ENCODE assay signal across 37 cellular contexts in the genomic region with DNA sequence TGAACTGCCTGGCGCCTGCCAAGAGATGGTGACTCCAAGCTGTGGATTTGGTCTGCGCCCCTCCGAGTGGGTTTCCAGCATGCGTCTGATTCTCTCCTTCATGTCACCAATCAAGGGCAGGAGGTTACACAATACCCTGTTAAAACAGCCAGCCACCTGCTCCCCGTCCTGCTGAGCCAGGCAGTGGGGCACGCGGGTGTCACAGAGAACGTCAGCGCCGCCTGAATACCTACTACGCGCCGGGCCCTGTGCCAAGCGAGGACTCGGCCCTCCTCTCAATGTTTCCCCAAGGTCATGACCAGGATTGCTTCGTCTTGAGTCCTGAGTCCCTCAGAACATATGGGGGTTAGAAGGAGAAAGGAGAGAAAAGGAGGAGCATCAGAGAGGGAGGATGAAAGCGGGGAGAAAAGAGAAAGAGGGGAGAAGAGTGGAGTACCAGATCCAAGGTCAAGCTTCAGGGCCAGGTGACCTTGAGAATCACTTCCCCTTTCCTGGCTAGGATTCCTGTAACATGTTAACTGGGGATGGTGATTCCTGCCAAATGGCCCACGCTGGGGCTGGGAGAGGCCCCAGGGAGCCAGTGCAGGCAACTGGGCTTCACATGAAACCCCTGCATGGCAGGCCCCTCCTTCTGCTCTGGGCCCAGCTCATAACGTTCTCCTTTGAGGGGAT.
"Had no signal": no experiment of that assay in that cellular context is flagged by ENCODE, and none has a peak within 500 bp of the region (broad histone marks: within the 10 kb centered on the region; RNA-seq: fewer than 3 reads in every experiment).

No MANE protein-coding gene starts in this region.

- DNase-seq: activated CD4-positive, alpha-beta memory T cell treated with anti-CD3 and anti-CD28 coated beads for 36 hours; activated CD4-positive, alpha-beta T cell treated with anti-CD3 and anti-CD28 coated beads, Interleukin-2, amount 10 ng/mL, durations not matched to agents 24 days and 14 days; activated CD8-positive, alpha-beta memory T cell treated with anti-CD3 and anti-CD28 coated beads, Interleukin-2, amount 50 U/mL, for 4 hours; activated effector memory CD4-positive, alpha-beta T cell treated with anti-CD3 and anti-CD28 coated beads, Interleukin-2, amount 50 U/mL, for 16 hours; activated naive CD4-positive, alpha-beta T cell treated with anti-CD3 and anti-CD28 coated beads, Interleukin-2, amount 10 ng/mL, durations not matched to agents 7 days and 5 days; activated naive CD8-positive, alpha-beta T cell treated with anti-CD3 and anti-CD28 coated beads, Interleukin-2, amount 10 ng/mL, durations not matched to agents 7 days and 5 days; activated T-cell treated with anti-CD3 and anti-CD28 coated beads, Interleukin-2, amount 50 U/mL, for 1 hour; cortex of kidney; endodermal cell; foreskin fibroblast; heart left ventricle; hypothalamus; immature natural killer cell; kidney; left colon; naive thymus-derived CD8-positive, alpha-beta T cell; occipital lobe; right cardiac atrium; stimulated activated CD4-positive, alpha-beta T cell treated with anti-CD3 and anti-CD28 coated beads, Interleukin-15, amount 100 ng/mL, for 24 hours; stimulated activated CD4-positive, alpha-beta T cell treated with anti-CD3 and anti-CD28 coated beads, Interleukin-2, amount 100 ng/mL, for 24 hours; stimulated activated naive CD4-positive, alpha-beta T cell; T-helper 9 cell; WERI-Rb-1 had no signal

- ATAC-seq: activated CD4-positive, CD25-positive, alpha-beta regulatory T cell treated with anti-CD3 and anti-CD28 coated beads, Interleukin-2, amount 50 U/mL, for 24 hours; esophagus mucosa; heart left ventricle; left colon; naive thymus-derived CD8-positive, alpha-beta T cell; psoas muscle; right cardiac atrium had no signal

- H3K4me1 ChIP-seq: ascending aorta, heart left ventricle, parathyroid adenoma, psoas muscle, vagina had no signal

- H3K9me3 ChIP-seq: ascending aorta, heart left ventricle, psoas muscle, thoracic aorta, vagina had no signal

- H3K27ac ChIP-seq: ascending aorta, cardiac muscle cell, heart left ventricle, parathyroid adenoma, psoas muscle, thoracic aorta, vagina, WERI-Rb-1 had no signal

- H3K27me3 Mint-ChIP-seq: activated CD4-positive, alpha-beta memory T cell treated with anti-CD3 and anti-CD28 coated beads for 36 hours; activated CD4-positive, alpha-beta T cell treated with anti-CD3 and anti-CD28 coated beads, Interleukin-2, amount 10 ng/mL, durations not matched to agents 24 days and 14 days; activated naive CD4-positive, alpha-beta T cell treated with anti-CD3 and anti-CD28 coated beads, Interleukin-2, amount 10 ng/mL, durations not matched to agents 7 days and 5 days had no signal

- H3K36me3 ChIP-seq: ascending aorta, cardiac muscle cell, heart left ventricle, thoracic aorta, vagina, WERI-Rb-1 had no signal

- H3K9me3 Mint-ChIP-seq: activated CD4-positive, alpha-beta memory T cell treated with anti-CD3 and anti-CD28 coated beads for 36 hours; activated CD4-positive, alpha-beta T cell treated with anti-CD3 and anti-CD28 coated beads, Interleukin-2, amount 10 ng/mL, durations not matched to agents 24 days and 14 days; activated naive CD4-positive, alpha-beta T cell treated with anti-CD3 and anti-CD28 coated beads, Interleukin-2, amount 10 ng/mL, durations not matched to agents 7 days and 5 days; activated naive CD8-positive, alpha-beta T cell treated with anti-CD3 and anti-CD28 coated beads, Interleukin-2, amount 10 ng/mL, durations not matched to agents 7 days and 5 days; activated T-helper 1 cell treated with anti-CD3 and anti-CD28 coated beads, Interleukin-12 subunit alpha, Interleukin-12 subunit beta, Interleukin-2, Interleukin-4 antibody, amounts not matched to agents 30 ng/mL and 10 ng/mL and 1 ng/mL, durations not matched to agents 14 hours and 24 hours and 36 hours; endodermal cell; immature natural killer cell; mesothelial cell of epicardium; neural crest cell; T-helper 1 cell treated with Interleukin-12 subunit alpha and Interleukin-12 subunit beta and Interleukin-4 antibody, amounts not matched to agents 30 μg/mL and 1 μg/mL, for 36 hours; type B pancreatic cell had no signal

- H3K36me3 Mint-ChIP-seq: activated CD4-positive, alpha-beta memory T cell treated with anti-CD3 and anti-CD28 coated beads for 36 hours; activated naive CD4-positive, alpha-beta T cell treated with anti-CD3 and anti-CD28 coated beads, Interleukin-2, amount 10 ng/mL, durations not matched to agents 7 days and 5 days; activated naive CD8-positive, alpha-beta T cell treated with anti-CD3 and anti-CD28 coated beads, Interleukin-2, amount 10 ng/mL, durations not matched to agents 7 days and 5 days; brain; immature natural killer cell; mesothelial cell of epicardium; naive thymus-derived CD8-positive, alpha-beta T cell; type B pancreatic cell had no signal

- H3K4me3 Mint-ChIP-seq: activated CD4-positive, alpha-beta memory T cell treated with anti-CD3 and anti-CD28 coated beads for 36 hours; activated CD4-positive, alpha-beta T cell treated with anti-CD3 and anti-CD28 coated beads, Interleukin-2, amount 10 ng/mL, durations not matched to agents 24 days and 14 days; activated naive CD4-positive, alpha-beta T cell treated with anti-CD3 and anti-CD28 coated beads, Interleukin-2, amount 10 ng/mL, durations not matched to agents 7 days and 5 days; activated naive CD8-positive, alpha-beta T cell treated with anti-CD3 and anti-CD28 coated beads, Interleukin-2, amount 10 ng/mL, durations not matched to agents 7 days and 5 days; activated T-helper 1 cell treated with anti-CD3 and anti-CD28 coated beads, Interleukin-12 subunit alpha, Interleukin-12 subunit beta, Interleukin-2, Interleukin-4 antibody, amounts not matched to agents 30 ng/mL and 10 ng/mL and 1 ng/mL, durations not matched to agents 14 hours and 24 hours and 36 hours; brain; endodermal cell; immature natural killer cell; mesothelial cell of epicardium; naive thymus-derived CD8-positive, alpha-beta T cell; neural crest cell; T-helper 1 cell treated with Interleukin-12 subunit alpha and Interleukin-12 subunit beta and Interleukin-4 antibody, amounts not matched to agents 30 μg/mL and 1 μg/mL, for 36 hours; type B pancreatic cell had no signal

- H3K4me3 ChIP-seq: ascending aorta, cardiac muscle cell, heart left ventricle, psoas muscle, thoracic aorta, vagina had no signal

- H3K4me1 Mint-ChIP-seq: activated naive CD4-positive, alpha-beta T cell treated with anti-CD3 and anti-CD28 coated beads, Interleukin-2, amount 10 ng/mL, durations not matched to agents 7 days and 5 days; activated naive CD8-positive, alpha-beta T cell treated with anti-CD3 and anti-CD28 coated beads, Interleukin-2, amount 10 ng/mL, durations not matched to agents 7 days and 5 days; endodermal cell; immature natural killer cell; mesothelial cell of epicardium; neural crest cell had no signal

- H3K27me3 ChIP-seq: ascending aorta, vagina had no signal

- H3K27ac Mint-ChIP-seq: activated CD4-positive, alpha-beta memory T cell treated with anti-CD3 and anti-CD28 coated beads for 36 hours; activated CD4-positive, alpha-beta T cell treated with anti-CD3 and anti-CD28 coated beads, Interleukin-2, amount 10 ng/mL, durations not matched to agents 24 days and 14 days; activated naive CD4-positive, alpha-beta T cell treated with anti-CD3 and anti-CD28 coated beads, Interleukin-2, amount 10 ng/mL, durations not matched to agents 7 days and 5 days; activated naive CD8-positive, alpha-beta T cell treated with anti-CD3 and anti-CD28 coated beads, Interleukin-2, amount 10 ng/mL, durations not matched to agents 7 days and 5 days; activated T-helper 1 cell treated with anti-CD3 and anti-CD28 coated beads, Interleukin-12 subunit alpha, Interleukin-12 subunit beta, Interleukin-2, Interleukin-4 antibody, amounts not matched to agents 30 ng/mL and 10 ng/mL and 1 ng/mL, durations not matched to agents 14 hours and 24 hours and 36 hours; endodermal cell; immature natural killer cell; mesothelial cell of epicardium; T-helper 1 cell treated with Interleukin-12 subunit alpha and Interleukin-12 subunit beta and Interleukin-4 antibody, amounts not matched to agents 30 μg/mL and 1 μg/mL, for 36 hours; type B pancreatic cell had no signal
